Comparison of ENCODE assay signal across 1 cellular context in genomic region chr6:98672681-98673475, GRCh38.
TF ChIP-seq lines count a peak whose summit lies in the region.

No MANE protein-coding gene starts in this region.

TF ChIP-seq in H1, 55 proteins besides CTCF, POLR2A, EP300 and RAD21 (continued from another document):
- TF ChIP-seq TEAD4 (IDR thresholded peaks at IDR 0.05; ENCODE audit: low read depth, low read length) (0 out of 2 replicates have a peak, but pooled peaks have one; percentile 5), EGR1 (IDR thresholded peaks at IDR 0.05; ENCODE audit: borderline replicate concordance, low read depth, low read length) (no peak)
